In genomic region chr7:66681491-66682349, GRCh38 we compare ENCODE assay signal across 8 cellular contexts. TPM values are rescaled to one million over a fixed set of nuclear protein-coding genes. Genes with fewer than 3 reads are reported as not detected.
DNase-seq lines count a peak whose midpoint lies in the region; ATAC-seq and TF ChIP-seq lines count a peak whose summit lies in the region.

No MANE protein-coding gene starts in this region.

- H3K27ac Mint-ChIP-seq in nephron, result peak overlapping the region; percentile 71 to 96 (median 87)

- ATAC-seq in stimulated activated naive CD8-positive, alpha-beta T cell treated with anti-CD3 and anti-CD28 coated beads, Interleukin-15, Interleukin-2, amounts not matched to agents 100 U/mL and 50 U/mL, for 24 hours, result peak; percentile 98

- H3K4me3 ChIP-seq in LNCaP clone FGC (ENCODE audit: low read depth, low read length), result peak overlapping the region; percentile 70
- H3K4me3 ChIP-seq in fibroblast of the aortic adventitia (ENCODE audit: low read depth, low read length), result peak overlapping the region; percentile 85

- peak overlapping the region; percentile 95 to 97 (median 97) for H3K4me3 Mint-ChIP-seq in nephron

- TF ChIP-seq CTCF in LNCaP clone FGC (IDR thresholded peaks at IDR 0.05; ENCODE audit: control insufficient read depth, extremely low read depth, insufficient read depth), result no peak
- TF ChIP-seq CTCF in fibroblast of the aortic adventitia (IDR thresholded peaks at IDR 0.05; ENCODE audit: insufficient read depth, low read length), result no peak
- TF ChIP-seq CTCF in nephron (IDR thresholded peaks at IDR 0.05; ENCODE audit: unreplicated experiment in 3 of 3), result no peak

- no peaks in the 10 kb centered on the region for H3K9me3 Mint-ChIP-seq in nephron

- no peaks in the 10 kb centered on the region for H3K36me3 Mint-ChIP-seq in nephron (ENCODE audit: low read depth)

- no peaks in the 10 kb centered on the region for H3K27me3 Mint-ChIP-seq in nephron (ENCODE audit: low read depth)

- H3K4me1 Mint-ChIP-seq in nephron, result peaks cover 9% of the 10 kb centered on the region

- DNase-seq in EH (ENCODE audit: low read depth) (peak; percentile 94), H4 (ENCODE audit: low spot score) (peak; percentile 96), LNCaP clone FGC (ENCODE audit: low read depth) (peak; percentile 81), RPMI8226 (peak; percentile 99), fibroblast of the aortic adventitia (ENCODE audit: low read depth) (peak; percentile 93)
- DNase-seq in activated T-helper 9 cell treated with anti-CD3 and anti-CD28 coated beads, Interleukin-2, amount 50 U/mL, for 16 hours (ENCODE audit: low read depth), result peak; percentile 93
- DNase-seq in stimulated activated naive CD8-positive, alpha-beta T cell treated with anti-CD3 and anti-CD28 coated beads, Interleukin-15, Interleukin-2, amounts not matched to agents 100 U/mL and 50 U/mL, for 24 hours, result peak; percentile 96

RNA-seq across cellular contexts. Expression of gene KCTD7, which starts 53.0 kb away (rescaled TPM):
- 7.1 and 9.6 TPM in 2 replicates for total RNA-seq in H4 (2014; rRNA removed; shearing (Covaris generic))
- total RNA-seq in fibroblast of the aortic adventitia (ENCODE audit: low replicate concordance), result 9.4 and 10.6 TPM in 2 replicates

RNA-seq across cellular contexts. Expression of gene RABGEF1, which starts 58.8 kb away (rescaled TPM):
- 28.2 and 34.0 TPM in 2 replicates for total RNA-seq in H4 (2014; rRNA removed; shearing (Covaris generic))
- 57.8 and 75.6 TPM in 2 replicates for total RNA-seq in fibroblast of the aortic adventitia (ENCODE audit: low replicate concordance)

Comparison
In these comparisons a context has a peak if more than half of its experiments do, and no peak if none do; other contexts are left out.
1. Peak in every context shown above with its lines: DNase-seq, ATAC-seq and H3K4me3 ChIP-seq.